1 cellular context compared by ENCODE assay signal in genomic region chr12:100371146-100371545, GRCh38.
TF ChIP-seq lines count a peak whose summit lies in the region.

No MANE protein-coding gene starts in this region.

TF ChIP-seq in H1, 55 proteins besides CTCF, POLR2A, EP300 and RAD21:
- no peak for TF ChIP-seq NANOG (IDR thresholded peaks at IDR 0.05; ENCODE audit: insufficient read depth, low read depth, low read length, poor library complexity, severe bottlenecking)
- no peak for TF ChIP-seq RXRA (IDR thresholded peaks at IDR 0.05; ENCODE audit: insufficient read depth, low read depth, low read length)
- TF ChIP-seq JUND (IDR thresholded peaks at IDR 0.05; ENCODE audit: low read length) = no peak
- no peak for TF ChIP-seq ATF3 (IDR thresholded peaks at IDR 0.05; ENCODE audit: insufficient read depth, low read depth, low read length)
- TF ChIP-seq CHD7 (IDR thresholded peaks at IDR 0.05; ENCODE audit: insufficient replicate concordance, low read length) = no peak
- TF ChIP-seq TAF1 (IDR thresholded peaks at IDR 0.05; ENCODE audit: low read depth, low read length) = no peak
- TF ChIP-seq TEAD4 (IDR thresholded peaks at IDR 0.05; ENCODE audit: low read depth, low read length) = no peak
- no peak for TF ChIP-seq SP1 (IDR thresholded peaks at IDR 0.05; ENCODE audit: low read depth, low read length)
- TF ChIP-seq RBBP5 (IDR thresholded peaks at IDR 0.05; ENCODE audit: borderline replicate concordance, low read depth, low read length) = no peak
- no peak for TF ChIP-seq MAFK (IDR thresholded peaks at IDR 0.05; ENCODE audit: low read depth, low read length)
- no peak for TF ChIP-seq EZH2 (IDR thresholded peaks at IDR 0.05; ENCODE audit: low read depth, low read length, severe bottlenecking)
- TF ChIP-seq SUZ12 (IDR thresholded peaks at IDR 0.05; ENCODE audit: low read length) = no peak
- TF ChIP-seq NRF1 (IDR thresholded peaks at IDR 0.05; ENCODE audit: low read depth, low read length) = no peak
- no peak for TF ChIP-seq TCF12 (IDR thresholded peaks at IDR 0.05; ENCODE audit: low read depth, low read length)
- TF ChIP-seq RFX5 (IDR thresholded peaks at IDR 0.05; ENCODE audit: borderline replicate concordance, low read depth, low read length) = no peak
